Comparison of ENCODE assay signal across 9 cellular contexts in genomic region chr1:200153277-200154055, GRCh38.
DNase-seq lines count a peak whose midpoint lies in the region; ATAC-seq and TF ChIP-seq lines count a peak whose summit lies in the region.
"Had no signal": no experiment of that assay in that cellular context is flagged by ENCODE, and none has a peak within 500 bp of the region (broad histone marks: within the 10 kb centered on the region; RNA-seq: fewer than 3 reads in every experiment).

No MANE protein-coding gene starts in this region.

- POLR2A ChIA-PET in CD4-positive, alpha-beta memory T cell (lab: Charles Lee; ENCODE audit: partially characterized antibody) = interaction anchor here (0.9 to 1.2 kb wide), 7 partner anchors 10 to 149 kb away, joined by 3 to 5 read pairs (median 3); no protein-coding TSS in a partner anchor

- peaks cover 36% of the 10 kb centered on the region for H3K4me1 ChIP-seq in CD4-positive, alpha-beta memory T cell (ENCODE audit: insufficient read depth, low read length)
- peaks cover 0 to 4% (median 0%) of the 10 kb centered on the region in 4 donors for H3K4me1 ChIP-seq in transverse colon
- H3K4me1 ChIP-seq in aorta (ENCODE audit: control insufficient read depth in 1 of 2, insufficient read depth in 2 of 2, low read length in 2 of 2) = no peaks in the 10 kb centered on the region

- DNase-seq in CD4-positive, alpha-beta memory T cell = peak; percentile 35 to 83 (median 52)
- peak; percentile 68 for DNase-seq in NCI-H2227 (lab: John Stamatoyannopoulos, UW; ENCODE audit: unreplicated experiment)
- peak; percentile 56 for DNase-seq in central memory CD4-positive, alpha-beta T cell
- DNase-seq in epidermal melanocyte (ENCODE audit: insufficient read length, low spot score) = no peak
- DNase-seq in transverse colon = no peak
- DNase-seq in AG08396 (ENCODE audit: low spot score) = no peak
- no peak for DNase-seq in aorta
- DNase-seq: DMS79 had no signal

- no peak for TF ChIP-seq CTCF in transverse colon (IDR thresholded peaks at IDR 0.05)

- H3K4me3 Mint-ChIP-seq in CD4-positive, alpha-beta memory T cell = peak overlapping the region; percentile 38 to 83 (median 61)

- H3K27me3 Mint-ChIP-seq in CD4-positive, alpha-beta memory T cell = no peaks in the 10 kb centered on the region

- no peak for TF ChIP-seq EP300 in transverse colon (IDR thresholded peaks at IDR 0.05; ENCODE audit: low read depth)

- peak overlapping the region; percentile 55 for H3K27ac ChIP-seq in CD4-positive, alpha-beta memory T cell (ENCODE audit: low read depth, low read length)
- H3K27ac ChIP-seq in transverse colon (no peak overlapping the region), aorta (ENCODE audit: low read depth in 1 of 2, low read length in 2 of 2) (no peak overlapping the region)

- no peaks in the 10 kb centered on the region for H3K9me3 ChIP-seq in CD4-positive, alpha-beta memory T cell (ENCODE audit: control insufficient read depth in 1 of 2, low read length in 2 of 2)
- H3K9me3 ChIP-seq in transverse colon (no peaks in the 10 kb centered on the region), aorta (ENCODE audit: control insufficient read depth, low read length) (peaks cover 1% of the 10 kb centered on the region)

- CTCF ChIA-PET in CD4-positive, alpha-beta memory T cell (lab: Charles Lee; ENCODE audit: partially characterized antibody) = interaction anchor here (0.5 to 2.9 kb wide), 4 partner anchors 10 to 469 kb away, joined by 3 to 10 read pairs (median 6); no protein-coding TSS in a partner anchor

- no peaks in the 10 kb centered on the region for H3K36me3 ChIP-seq in CD4-positive, alpha-beta memory T cell (ENCODE audit: insufficient read depth, low read length)
- no peaks in the 10 kb centered on the region for H3K36me3 ChIP-seq in transverse colon
- no peaks in the 10 kb centered on the region for H3K36me3 ChIP-seq in aorta (ENCODE audit: control insufficient read depth in 1 of 2, insufficient read depth in 2 of 2, low read length in 1 of 2)

- ATAC-seq in GM21390 (IDR thresholded peaks at IDR 0.05; ENCODE audit: unreplicated experiment) (peak; percentile 48), aorta (ENCODE audit: low FRiP score) (no peak)

- 50 to 68% methylated on average over 1 to 3 of the region's 3 CpGs for WGBS in transverse colon (ENCODE audit: low coverage in 1 of 2), 2 donors
- 74 to 81% methylated on average over 3 of the region's 3 CpGs for WGBS in aorta, 2 donors

- H3K27me3 ChIP-seq in CD4-positive, alpha-beta memory T cell (ENCODE audit: insufficient read depth, low read length) = no peaks in the 10 kb centered on the region
- H3K27me3 ChIP-seq in transverse colon (no peaks in the 10 kb centered on the region), aorta (ENCODE audit: control insufficient read depth in 1 of 2, insufficient read depth in 2 of 2, low read length in 1 of 2) (no peaks in the 10 kb centered on the region)

- H3K4me1 Mint-ChIP-seq in CD4-positive, alpha-beta memory T cell = peaks cover 18 to 43% (median 24%) of the 10 kb centered on the region in 4 donors

- no peaks in the 10 kb centered on the region for H3K36me3 Mint-ChIP-seq in CD4-positive, alpha-beta memory T cell

- no peak overlapping the region for H3K4me3 ChIP-seq in CD4-positive, alpha-beta memory T cell (ENCODE audit: low read length in 2 of 2)
- H3K4me3 ChIP-seq in transverse colon (no peak overlapping the region), aorta (ENCODE audit: low read length in 2 of 2) (no peak overlapping the region)

- no peaks in the 10 kb centered on the region for H3K9me3 Mint-ChIP-seq in CD4-positive, alpha-beta memory T cell

- intact Hi-C loops in CD4-positive, alpha-beta memory T cell (cut with micrococcal nuclease) = loop anchor here (5.0 to 10.0 kb wide), 2 partner anchors 101 to 149 kb away; no protein-coding TSS in a partner anchor
- intact Hi-C loops in transverse colon (cut with DNase I; ENCODE audit: low total_unique reads) (no loop called here), aorta (cut with DNase I) (no loop called here)

- TF ChIP-seq POLR2A in transverse colon (IDR thresholded peaks at IDR 0.05) = no peak

- in situ Hi-C loops in transverse colon (cut with MboI; ENCODE audit: low pct_ligation_motif_present in 1 of 4, low pct_unique_long_range_greater_than_20kb in 1 of 4, low sequenced_read_pairs in 3 of 4) = no loop called here

- peak overlapping the region; percentile 89 to 98 (median 94) for H3K27ac Mint-ChIP-seq in CD4-positive, alpha-beta memory T cell

Comparison
In these comparisons a context has a peak if more than half of its experiments do, and no peak if none do; other contexts are left out.
1. DNase-seq: peak in CD4-positive, alpha-beta memory T cell (5 of 5), NCI-H2227 (single experiment) and central memory CD4-positive, alpha-beta T cell (single experiment); none in epidermal melanocyte (single experiment), transverse colon (single experiment), AG08396 (single experiment) and aorta (0 of 2).